Comparison of ENCODE assay signal across 8 cellular contexts in the genomic region with DNA sequence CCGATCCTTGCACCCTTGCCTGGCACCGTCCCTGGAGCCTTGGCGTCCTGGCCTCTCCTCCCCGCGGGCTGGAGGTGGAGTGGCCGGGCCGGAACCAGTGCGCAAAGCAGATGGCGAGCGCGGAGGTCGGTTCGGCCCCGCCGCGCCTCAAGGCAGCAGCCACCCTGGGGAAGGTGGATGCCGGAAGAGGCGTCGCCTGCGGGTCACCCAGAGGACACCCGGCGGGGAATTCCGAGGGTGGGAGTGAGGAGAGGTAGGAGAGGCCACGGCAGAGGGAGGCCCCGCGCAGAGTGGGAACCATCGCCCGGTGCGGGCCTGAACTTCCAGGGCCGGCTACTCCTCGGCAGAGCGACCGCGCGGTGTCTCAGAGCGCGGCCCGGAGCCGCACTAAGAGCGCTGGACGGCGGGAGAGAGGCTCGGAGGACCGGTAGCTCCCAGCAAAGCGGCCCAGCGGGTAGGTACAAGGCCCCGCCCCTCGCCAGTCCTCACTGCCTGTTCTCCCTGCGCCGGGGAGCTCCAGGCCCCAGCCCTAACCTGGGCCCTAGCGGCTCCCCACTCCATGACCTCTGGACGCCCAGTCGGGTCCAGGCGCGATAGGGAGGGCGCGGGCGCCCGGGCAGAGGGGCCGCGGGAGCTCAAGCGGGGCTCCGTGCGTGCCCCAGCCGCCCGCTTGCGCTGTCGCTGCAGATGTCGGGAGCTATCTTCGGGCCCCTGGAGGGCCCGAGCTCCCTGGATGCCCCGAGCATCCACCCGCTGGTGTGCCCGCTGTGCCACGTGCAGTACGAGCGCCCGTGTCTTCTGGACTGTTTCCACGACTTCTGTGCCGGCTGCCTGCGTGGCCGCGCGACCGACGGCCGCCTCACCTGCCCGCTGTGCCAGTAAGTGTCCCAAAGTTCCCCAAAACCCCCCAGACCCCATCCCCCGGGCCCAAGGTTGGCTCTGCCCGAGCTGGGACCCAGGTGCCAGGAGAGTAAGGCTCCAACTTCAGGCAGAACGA. TPM values are rescaled to one million over a fixed set of nuclear protein-coding genes. Genes with fewer than 3 reads are reported as not detected.
A peak's percentile ranks its signal among the peaks of the same experiment; 100 is the strongest.
DNase-seq lines count a peak whose midpoint lies in the region; ATAC-seq and TF ChIP-seq lines count a peak whose summit lies in the region.

A gene with protein sequence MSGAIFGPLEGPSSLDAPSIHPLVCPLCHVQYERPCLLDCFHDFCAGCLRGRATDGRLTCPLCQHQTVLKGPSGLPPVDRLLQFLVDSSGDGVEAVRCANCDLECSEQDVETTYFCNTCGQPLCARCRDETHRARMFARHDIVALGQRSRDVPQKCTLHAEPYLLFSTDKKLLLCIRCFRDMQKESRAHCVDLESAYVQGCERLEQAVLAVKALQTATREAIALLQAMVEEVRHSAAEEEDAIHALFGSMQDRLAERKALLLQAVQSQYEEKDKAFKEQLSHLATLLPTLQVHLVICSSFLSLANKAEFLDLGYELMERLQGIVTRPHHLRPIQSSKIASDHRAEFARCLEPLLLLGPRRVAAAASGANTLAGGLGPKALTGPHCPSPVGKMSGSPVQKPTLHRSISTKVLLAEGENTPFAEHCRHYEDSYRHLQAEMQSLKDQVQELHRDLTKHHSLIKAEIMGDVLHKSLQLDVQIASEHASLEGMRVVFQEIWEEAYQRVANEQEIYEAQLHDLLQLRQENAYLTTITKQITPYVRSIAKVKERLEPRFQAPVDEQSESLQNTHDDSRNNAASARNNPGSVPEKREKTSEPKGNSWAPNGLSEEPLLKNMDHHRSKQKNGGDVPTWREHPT (plus strand): TSS at position 271 of the 997 bp plus-strand sequence. CDS start 417 bp downstream, at position 688.

- in situ Hi-C loops in G401 (cut with HindIII; ENCODE audit: low sequenced_read_pairs): no loop called here

- ATAC-seq in GM21367 (IDR thresholded peaks at IDR 0.05; ENCODE audit: unreplicated experiment): no peak

- H3K36me3 ChIP-seq in H7 (replicated peaks; ENCODE audit: control insufficient read depth, insufficient read depth, low read length) (no peaks in the 10 kb centered on the region), OCI-LY3 (replicated peaks; ENCODE audit: low read depth, low read length) (no peaks in the 10 kb centered on the region)

- no peak within 1 kb of the TSS for H3K27ac ChIP-seq in OCI-LY3 (ENCODE audit: low read length)

- no peaks in the 10 kb centered on the region for H3K9me3 Mint-ChIP-seq in activated naive CD4-positive, alpha-beta T cell treated with anti-CD3 and anti-CD28 coated beads, Interleukin-2, amount 10 ng/mL, durations not matched to agents 7 days and 5 days

- peak within 1 kb of the TSS; percentile 68 for H3K4me2 ChIP-seq in OCI-LY3 (ENCODE audit: low read length)

- H3K9me3 ChIP-seq in OCI-LY3 (ENCODE audit: insufficient read depth, low read length): no peaks in the 10 kb centered on the region

- no peak for TF ChIP-seq CTCF in OCI-LY3 (IDR thresholded peaks at IDR 0.05; ENCODE audit: low read depth, low read length)

- DNase-seq in G401 (ENCODE audit: low spot score): peak; percentile 70
- peak; percentile 95 for DNase-seq in H7
- peak; percentile 62 for DNase-seq in activated naive CD4-positive, alpha-beta T cell treated with anti-CD3 and anti-CD28 coated beads, Interleukin-2, amount 10 ng/mL, durations not matched to agents 7 days and 5 days
- peak; percentile 83 for DNase-seq in cardiac septum (ENCODE audit: low spot score)
- DNase-seq in renal cortical epithelial cell (ENCODE audit: low read depth): peak; percentile 59
- no peak for DNase-seq in SK-N-DZ (ENCODE audit: low spot score)

- H3K4me3 Mint-ChIP-seq in activated naive CD4-positive, alpha-beta T cell treated with anti-CD3 and anti-CD28 coated beads, Interleukin-2, amount 10 ng/mL, durations not matched to agents 7 days and 5 days: peak within 1 kb of the TSS; percentile 58

- peak within 1 kb of the TSS; percentile 31; the same call in 1 of the 2 replicates for H2AFZ ChIP-seq in OCI-LY3 (ENCODE audit: low read depth, low read length)

- H3K9ac ChIP-seq in OCI-LY3 (ENCODE audit: low read length): peak within 1 kb of the TSS; percentile 68

- H3K4me1 ChIP-seq in OCI-LY3 (ENCODE audit: low read length): no peaks in the 10 kb centered on the region

- H3K27ac Mint-ChIP-seq in activated naive CD4-positive, alpha-beta T cell treated with anti-CD3 and anti-CD28 coated beads, Interleukin-2, amount 10 ng/mL, durations not matched to agents 7 days and 5 days: no peak within 1 kb of the TSS

- H3K4me1 Mint-ChIP-seq in activated naive CD4-positive, alpha-beta T cell treated with anti-CD3 and anti-CD28 coated beads, Interleukin-2, amount 10 ng/mL, durations not matched to agents 7 days and 5 days: peaks cover 21% of the 10 kb centered on the region

- peaks cover 41% of the 10 kb centered on the region for H3K27me3 ChIP-seq in H7 (ENCODE audit: control insufficient read depth, insufficient read depth, low read length)
- no peaks in the 10 kb centered on the region for H3K27me3 ChIP-seq in OCI-LY3 (ENCODE audit: low read depth, low read length)

- peaks cover 77% of the 10 kb centered on the region for H3K27me3 Mint-ChIP-seq in activated naive CD4-positive, alpha-beta T cell treated with anti-CD3 and anti-CD28 coated beads, Interleukin-2, amount 10 ng/mL, durations not matched to agents 7 days and 5 days

- no peaks in the 10 kb centered on the region for H4K20me1 ChIP-seq in OCI-LY3 (ENCODE audit: insufficient read depth, low read length)

- intact Hi-C loops in cardiac septum (cut with DNase I): loop anchor here (1.0 to 2.0 kb wide), 2 partner anchors 17 to 30 kb away; no protein-coding TSS in a partner anchor

- H3K79me2 ChIP-seq in OCI-LY3 (ENCODE audit: low read length): no peaks in the 10 kb centered on the region

- CTCF ChIA-PET in activated naive CD4-positive, alpha-beta T cell treated with anti-CD3 and anti-CD28 coated beads, Interleukin-2, amount 10 ng/mL, durations not matched to agents 7 days and 5 days (lab: Charles Lee): interaction anchor here (0.7 to 2.5 kb wide), 9 partner anchors 9 to 232 kb away, joined by 3 to 6 read pairs (median 4); no protein-coding TSS in a partner anchor

- no peaks in the 10 kb centered on the region for H3K36me3 Mint-ChIP-seq in activated naive CD4-positive, alpha-beta T cell treated with anti-CD3 and anti-CD28 coated beads, Interleukin-2, amount 10 ng/mL, durations not matched to agents 7 days and 5 days

- peak within 1 kb of the TSS; percentile 74 for H3K4me3 ChIP-seq in H7 (ENCODE audit: insufficient read depth, low read depth, low read length)
- H3K4me3 ChIP-seq in OCI-LY3 (ENCODE audit: low read length): peak within 1 kb of the TSS; percentile 77

RNA-seq across cellular contexts. Expression of the gene that starts here (rescaled TPM):
- total RNA-seq in G401 (2014; rRNA removed; shearing (Covaris generic)): 0.44 and 5.1 TPM in 2 replicates
- total RNA-seq in H7 (2014; rRNA removed; shearing (Covaris generic)): 6.8 and 25.3 TPM in 2 replicates
- total RNA-seq in cardiac septum (91.0 TPM), renal cortical epithelial cell (23.8 and 53.5 TPM in 2 replicates)
- 5.9 and 13.4 TPM in 2 replicates for polyA plus RNA-seq in SK-N-DZ (2014; cell fraction: cytosol; rRNA removed)
- polyA plus RNA-seq in SK-N-DZ (2014; cell fraction: nucleus; rRNA removed): 72.6 and 79.0 TPM in 2 replicates
